ENCODE assay signal across 15 cellular contexts in the genomic region with DNA sequence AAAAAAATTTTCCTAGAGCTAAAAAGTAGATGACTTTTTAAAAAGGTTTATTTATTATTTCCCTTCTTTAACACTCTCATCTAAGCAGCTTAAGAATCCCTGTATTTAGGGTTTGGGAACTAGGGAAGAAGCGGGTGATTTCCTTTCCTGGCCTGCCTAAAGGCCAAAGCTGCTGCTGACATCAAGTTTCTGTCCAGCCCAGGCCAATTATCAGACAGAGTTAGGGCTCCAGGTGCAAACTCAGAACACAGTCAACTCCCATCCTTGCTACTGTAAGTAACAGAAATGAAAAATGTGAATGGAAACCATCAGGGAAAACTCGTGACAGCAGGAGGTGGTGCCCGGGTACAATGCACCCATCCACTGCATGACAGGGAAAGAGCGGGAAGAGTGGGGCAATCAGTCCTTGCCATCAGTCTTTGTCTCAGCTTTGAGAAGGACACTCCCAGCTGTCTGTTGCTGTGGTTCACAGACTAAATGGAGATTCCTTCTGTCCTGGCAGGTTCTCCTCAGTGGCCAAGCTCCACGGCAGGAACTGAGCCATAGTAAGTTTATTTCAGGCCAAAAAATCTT.
A peak's percentile ranks its signal among the peaks of the same experiment; 100 is the strongest.
DNase-seq lines count a peak whose midpoint lies in the region; ATAC-seq and TF ChIP-seq lines count a peak whose summit lies in the region.
"Had no signal": no experiment of that assay in that cellular context is flagged by ENCODE, and none has a peak within 500 bp of the region (broad histone marks: within the 10 kb centered on the region; RNA-seq: fewer than 3 reads in every experiment).

No MANE protein-coding gene starts in this region.

- peak overlapping the region; percentile 33 for H3K27ac Mint-ChIP-seq in mesothelial cell of epicardium
- H3K27ac Mint-ChIP-seq: activated B cell treated with CpG ODN at 0.5 μM for 24 hours; activated naive CD8-positive, alpha-beta T cell treated with anti-CD3 and anti-CD28 coated beads, Interleukin-2, amount 50 U/mL, for 24 hours; activated T-cell treated with anti-CD3 and anti-CD28 coated beads, Interleukin-2, amount 50 U/mL, for 24 hours; CD4-positive, CD25-positive, alpha-beta regulatory T cell; H9 had no signal

- POLR2A ChIA-PET in PC-9 (lab: Charles Lee; ENCODE audit: unreplicated experiment): interaction anchor here (0.5 to 1.7 kb wide), 16 partner anchors 10 to 1374 kb away, joined by 3 to 22 read pairs (median 6); no protein-coding TSS in a partner anchor

- BruUV-seq in PC-9 (replicated peaks; lab: Mats Ljungman, UMichigan): TSS peak; percentile 67

- H3K9me3 ChIP-seq in PC-9 (ENCODE audit: insufficient read depth, low read depth) (no peaks in the 10 kb centered on the region), thyroid gland (no peaks in the 10 kb centered on the region)
- H3K9me3 ChIP-seq: ovary had no signal

- no peaks in the 10 kb centered on the region for H3K9me3 Mint-ChIP-seq in mesothelial cell of epicardium
- H3K9me3 Mint-ChIP-seq: activated B cell treated with CpG ODN at 0.5 μM for 24 hours; activated naive CD8-positive, alpha-beta T cell treated with anti-CD3 and anti-CD28 coated beads, Interleukin-2, amount 50 U/mL, for 24 hours; activated T-cell treated with anti-CD3 and anti-CD28 coated beads, Interleukin-2, amount 50 U/mL, for 24 hours; H9 had no signal

- CTCF ChIA-PET in PC-9 (lab: Charles Lee): interaction anchor here (0.7 to 1.4 kb wide), 6 partner anchors 13 to 109 kb away, joined by 3 to 7 read pairs (median 5); no protein-coding TSS in a partner anchor

- intact Hi-C loops in PC-9 (cut with micrococcal nuclease; ENCODE audit: unreplicated experiment) (loop anchor here (1.0 to 5.0 kb wide), 7 partner anchors 14 to 260 kb away; no protein-coding TSS in a partner anchor), thyroid gland (cut with DNase I) (no loop called here)

- H3K4me3 ChIP-seq in PC-9 (no peak overlapping the region), thyroid gland (replicated peaks in 1 of 3) (no peak overlapping the region)
- H3K4me3 ChIP-seq: ovary had no signal

- no peak overlapping the region for H3K4me3 Mint-ChIP-seq in mesothelial cell of epicardium
- H3K4me3 Mint-ChIP-seq: activated B cell treated with CpG ODN at 0.5 μM for 24 hours; activated naive CD8-positive, alpha-beta T cell treated with anti-CD3 and anti-CD28 coated beads, Interleukin-2, amount 50 U/mL, for 24 hours; activated T-cell treated with anti-CD3 and anti-CD28 coated beads, Interleukin-2, amount 50 U/mL, for 24 hours; CD4-positive, CD25-positive, alpha-beta regulatory T cell; H9 had no signal

- H4K20me1 ChIP-seq in PC-9 (ENCODE audit: insufficient read depth): no peaks in the 10 kb centered on the region

- ATAC-seq in HG03457 (IDR thresholded peaks at IDR 0.05; ENCODE audit: unreplicated experiment): no peak
- ATAC-seq: activated naive CD8-positive, alpha-beta T cell treated with anti-CD3 and anti-CD28 coated beads, Interleukin-2, amount 50 U/mL, for 24 hours had no signal

- peak in 1 of 2 experiments; percentile 52 for DNase-seq in PC-9
- peak; percentile 41 for DNase-seq in cerebellar cortex (ENCODE audit: low spot score)
- DNase-seq in mesothelial cell of epicardium (ENCODE audit: low spot score in 2 of 2, unreplicated experiment in 2 of 2): no peak
- no peak for DNase-seq in thyroid gland
- no peak for DNase-seq in activated CD4-positive, CD25-positive, alpha-beta regulatory T cell treated with anti-CD3 and anti-CD28 coated beads, Interleukin-2, amount 50 U/mL, for 72 hours
- DNase-seq in NAMALWA (ENCODE audit: low spot score): no peak
- no peak for DNase-seq in NCI-H510A treated with DMSO at 0.1 percent for 48 hours (lab: John Stamatoyannopoulos, UW)
- DNase-seq: activated B cell treated with CpG ODN at 0.5 μM for 24 hours; activated naive CD8-positive, alpha-beta T cell treated with anti-CD3 and anti-CD28 coated beads, Interleukin-2, amount 50 U/mL, for 24 hours; activated T-cell treated with anti-CD3 and anti-CD28 coated beads, Interleukin-2, amount 50 U/mL, for 24 hours; CD4-positive, CD25-positive, alpha-beta regulatory T cell; H9; NCI-H1436 had no signal

- H3K4me1 ChIP-seq in PC-9 (replicated peaks; ENCODE audit: insufficient read depth) (peaks cover 50% of the 10 kb centered on the region), thyroid gland (peaks cover 0 to 16% of the 10 kb centered on the region in 2 donors)

- no peaks in the 10 kb centered on the region for H3K27me3 Mint-ChIP-seq in mesothelial cell of epicardium (ENCODE audit: low read depth)
- H3K27me3 Mint-ChIP-seq: activated B cell treated with CpG ODN at 0.5 μM for 24 hours; activated naive CD8-positive, alpha-beta T cell treated with anti-CD3 and anti-CD28 coated beads, Interleukin-2, amount 50 U/mL, for 24 hours; activated T-cell treated with anti-CD3 and anti-CD28 coated beads, Interleukin-2, amount 50 U/mL, for 24 hours; CD4-positive, CD25-positive, alpha-beta regulatory T cell had no signal

- H3K79me2 ChIP-seq in PC-9 (ENCODE audit: low read depth): no peaks in the 10 kb centered on the region

- H3K9me2 ChIP-seq in PC-9 (ENCODE audit: insufficient read depth): no peaks in the 10 kb centered on the region

- H3K27me3 ChIP-seq in PC-9 (ENCODE audit: insufficient read depth, low read depth) (no peaks in the 10 kb centered on the region), thyroid gland (no peaks in the 10 kb centered on the region)
- H3K27me3 ChIP-seq: ovary had no signal

- 0 out of 2 replicates have a peak, but pooled peaks cover 4% of the 10 kb centered on the region for H3K36me3 ChIP-seq in PC-9 (ENCODE audit: low read depth)
- no peaks in the 10 kb centered on the region for H3K36me3 ChIP-seq in thyroid gland
- H3K36me3 ChIP-seq: ovary had no signal

- H3K4me2 ChIP-seq in PC-9: peak overlapping the region; percentile 63

- H3K27ac ChIP-seq in PC-9 (peak overlapping the region; percentile 97), thyroid gland (peak overlapping the region in 2 of 3 donors; percentile 26 to 45)

- no peak overlapping the region for H2AFZ ChIP-seq in PC-9

- peaks cover 43% of the 10 kb centered on the region for H3F3A ChIP-seq in PC-9 (ENCODE audit: insufficient read depth, low read depth)

- no peaks in the 10 kb centered on the region for H3K36me3 Mint-ChIP-seq in mesothelial cell of epicardium
- H3K36me3 Mint-ChIP-seq: CD4-positive, CD25-positive, alpha-beta regulatory T cell had no signal

- WGBS in thyroid gland, 2 donors: 77 to 79% methylated on average over 5 of the region's 5 CpGs

- H3K4me1 Mint-ChIP-seq in mesothelial cell of epicardium: peaks cover 15% of the 10 kb centered on the region
- H3K4me1 Mint-ChIP-seq: activated B cell treated with CpG ODN at 0.5 μM for 24 hours; CD4-positive, CD25-positive, alpha-beta regulatory T cell had no signal

- TF ChIP-seq CTCF in PC-9 (conservative IDR thresholded peaks at IDR 0.05) (no peak), mesothelial cell of epicardium (IDR thresholded peaks at IDR 0.05; ENCODE audit: unreplicated experiment) (no peak), thyroid gland (IDR thresholded peaks at IDR 0.05) (no peak)

- no peak for TF ChIP-seq POLR2A in thyroid gland (IDR thresholded peaks at IDR 0.05)
